Comparison of ENCODE assay signal across 13 cellular contexts in the genomic region with DNA sequence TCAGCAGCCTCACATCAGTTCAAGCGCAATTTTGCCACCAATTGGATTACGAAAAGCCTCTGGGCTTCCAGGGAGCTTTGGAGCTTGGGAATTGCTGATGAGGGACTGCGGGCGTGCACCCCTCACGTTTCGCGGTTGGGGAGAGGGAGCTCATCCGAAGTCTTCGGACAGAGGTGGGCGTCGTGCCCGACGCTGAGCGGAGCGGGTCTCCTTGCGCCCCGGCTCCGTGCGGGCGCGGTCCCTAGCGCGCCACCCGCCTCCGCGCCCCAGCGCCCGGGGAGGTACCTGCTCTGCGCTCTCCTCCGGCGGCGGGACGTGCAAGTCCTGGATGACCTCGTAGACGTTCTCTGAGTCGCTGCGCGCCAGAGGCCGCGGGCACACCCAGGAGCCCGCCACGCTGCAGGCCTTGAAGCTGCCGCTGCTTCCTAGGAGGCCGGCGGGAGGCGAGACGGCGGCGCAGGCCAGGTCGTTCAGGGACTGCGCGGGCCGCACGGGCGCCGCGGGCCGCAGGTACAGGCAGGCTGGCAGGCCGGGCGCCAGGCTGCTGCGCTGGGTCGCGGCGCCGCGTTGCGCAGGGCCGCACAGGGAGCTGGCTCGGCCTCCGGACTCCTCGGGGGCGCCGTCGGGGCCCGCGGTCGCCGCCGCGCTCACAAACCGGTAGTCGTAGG. TPM values are rescaled to one million over a fixed set of nuclear protein-coding genes. Genes with fewer than 3 reads are reported as not detected.
DNase-seq lines count a peak whose midpoint lies in the region; ATAC-seq and TF ChIP-seq lines count a peak whose summit lies in the region.
"Had no signal": no experiment of that assay in that cellular context is flagged by ENCODE, and none has a peak within 500 bp of the region (broad histone marks: within the 10 kb centered on the region; RNA-seq: fewer than 3 reads in every experiment).

No MANE protein-coding gene starts in this region.

- TF ChIP-seq CTCF in Caco-2 (IDR thresholded peaks at IDR 0.05; ENCODE audit: insufficient read depth in 1 of 2, low read depth in 1 of 2, low read length in 1 of 2, severe bottlenecking in 1 of 2, unreplicated experiment in 1 of 2) (no peak), MM.1S (IDR thresholded peaks at IDR 0.05; ENCODE audit: low read length) (no peak), neutrophil (IDR thresholded peaks at IDR 0.05) (no peak)

- ATAC-seq in HG02763 (IDR thresholded peaks at IDR 0.05; ENCODE audit: unreplicated experiment): no peak
- ATAC-seq in GM18505 (IDR thresholded peaks at IDR 0.05; ENCODE audit: unreplicated experiment): no peak
- ATAC-seq: right cardiac atrium had no signal

- no peak for DNase-seq in Caco-2
- DNase-seq in MM.1S: no peak
- no peak for DNase-seq in dermis blood vessel endothelial cell
- DNase-seq in foreskin melanocyte: no peak
- DNase-seq: DMS79, NCI-H1930 had no signal

- no TSS peak for BruUV-seq in Caco-2 (replicated peaks; lab: Mats Ljungman, UMichigan)

- CTCF ChIA-PET in Caco-2 (lab: Charles Lee): interaction anchor here (1.1 to 1.8 kb wide), 3 partner anchors 182 to 211 kb away, joined by 3 to 5 read pairs (median 4); no protein-coding TSS in a partner anchor

- H3K4me1 ChIP-seq in Caco-2: 0 out of 2 replicates have a peak, but pooled peaks cover 7% of the 10 kb centered on the region
- H3K4me1 ChIP-seq in MM.1S (ENCODE audit: low read length): peaks cover 36% of the 10 kb centered on the region
- H3K4me1 ChIP-seq in esophagus (ENCODE audit: control insufficient read depth in 2 of 2, insufficient read depth in 2 of 2, low read length in 1 of 2): peaks cover 2 to 17% of the 10 kb centered on the region in 2 donors
- H3K4me1 ChIP-seq in neutrophil (ENCODE audit: control insufficient read depth in 1 of 2, insufficient read depth in 1 of 2, low read depth in 1 of 2, low read length in 1 of 2): peaks cover 68 to 77% of the 10 kb centered on the region in 2 experiments

- no peak overlapping the region for H2AFZ ChIP-seq in MM.1S (ENCODE audit: low read length)

- H3K4me2 ChIP-seq in MM.1S (ENCODE audit: low read depth, low read length): peak overlapping the region; percentile 74

- peaks cover 10% of the 10 kb centered on the region for H3K4me1 Mint-ChIP-seq in Caco-2 (ENCODE audit: low read depth, unreplicated experiment)

- no peak overlapping the region for H3K27ac Mint-ChIP-seq in Caco-2 (ENCODE audit: unreplicated experiment)

- 20 to 31% methylated on average over 70 to 82 of the region's 82 CpGs for WGBS in esophagus, 2 donors

- H3K4me3 ChIP-seq in Caco-2 (ENCODE audit: low read depth, low read length): no peak overlapping the region
- peak overlapping the region; percentile 24 for H3K4me3 ChIP-seq in MM.1S (ENCODE audit: low read length)
- H3K4me3 ChIP-seq in esophagus (ENCODE audit: low read depth in 1 of 2, low read length in 2 of 2): peak overlapping the region; percentile 55 to 56
- H3K4me3 ChIP-seq in neutrophil (ENCODE audit: low read depth in 1 of 2, low read length in 1 of 2): peak overlapping the region; percentile 63 to 67
- H3K4me3 ChIP-seq: SJSA1 had no signal

- peaks cover 4% of the 10 kb centered on the region for H3K36me3 Mint-ChIP-seq in Caco-2 (ENCODE audit: insufficient read depth, unreplicated experiment)

- H3K36me3 ChIP-seq in Caco-2 (ENCODE audit: control insufficient read depth, insufficient read depth, low read length): no peaks in the 10 kb centered on the region
- H3K36me3 ChIP-seq in MM.1S (replicated peaks; ENCODE audit: insufficient read depth, low read length): no peaks in the 10 kb centered on the region
- peaks cover 0 to 10% of the 10 kb centered on the region in 2 donors for H3K36me3 ChIP-seq in esophagus (ENCODE audit: control insufficient read depth in 2 of 2, insufficient read depth in 2 of 2, low read length in 1 of 2)
- H3K36me3 ChIP-seq in neutrophil: peaks cover 37% of the 10 kb centered on the region
- H3K36me3 ChIP-seq: SJSA1 had no signal

- H3K27me3 ChIP-seq in Caco-2 (replicated peaks; ENCODE audit: control insufficient read depth, insufficient read depth, low read length): no peaks in the 10 kb centered on the region
- no peaks in the 10 kb centered on the region for H3K27me3 ChIP-seq in MM.1S (replicated peaks; ENCODE audit: insufficient read depth, low read length)
- H3K27me3 ChIP-seq in esophagus (ENCODE audit: control insufficient read depth in 1 of 2, insufficient read depth in 2 of 2, low read length in 2 of 2): no peaks in the 10 kb centered on the region
- H3K27me3 ChIP-seq in neutrophil: no peaks in the 10 kb centered on the region

- H3K9me3 Mint-ChIP-seq in Caco-2 (ENCODE audit: unreplicated experiment): no peaks in the 10 kb centered on the region

- POLR2A ChIA-PET in Caco-2 (lab: Charles Lee): no interaction called here

- H4K20me1 ChIP-seq in MM.1S (ENCODE audit: insufficient read depth, low read length): no peaks in the 10 kb centered on the region

- intact Hi-C loops in Caco-2 (cut with micrococcal nuclease; ENCODE audit: unreplicated experiment): loop anchor here (5.0 kb wide), 1 partner anchor 197 kb away; no protein-coding TSS in a partner anchor

- no peaks in the 10 kb centered on the region for H3K27me3 Mint-ChIP-seq in Caco-2 (ENCODE audit: insufficient read depth, unreplicated experiment)

- TF ChIP-seq POLR2A in GM18505 (IDR thresholded peaks at IDR 0.05; ENCODE audit: borderline replicate concordance, extremely low read depth, insufficient read depth, insufficient read length): no peak

- no peaks in the 10 kb centered on the region for H3K9me2 ChIP-seq in MM.1S (replicated peaks; ENCODE audit: insufficient read depth, low read length)

- H3K4me3 Mint-ChIP-seq in Caco-2 (ENCODE audit: unreplicated experiment): peak overlapping the region; percentile 31

- H3K9ac ChIP-seq in MM.1S (ENCODE audit: low read length): no peak overlapping the region

- H3F3A ChIP-seq in MM.1S (ENCODE audit: insufficient read depth, low read length): peaks cover 32% of the 10 kb centered on the region

- H3K9me3 ChIP-seq in Caco-2 (no peaks in the 10 kb centered on the region), MM.1S (replicated peaks; ENCODE audit: insufficient read depth, low read length) (no peaks in the 10 kb centered on the region), esophagus (ENCODE audit: control insufficient read depth in 2 of 2, insufficient read depth in 1 of 2, low read depth in 1 of 2, low read length in 1 of 2) (no peaks in the 10 kb centered on the region), neutrophil (no peaks in the 10 kb centered on the region)

- H3K79me2 ChIP-seq in MM.1S (ENCODE audit: low read length): peaks cover 52% of the 10 kb centered on the region

- peak overlapping the region; percentile 63; the same call in 1 of the 2 replicates for H3K27ac ChIP-seq in MM.1S (ENCODE audit: low read length)
- peak overlapping the region; percentile 94 to 98 for H3K27ac ChIP-seq in esophagus (ENCODE audit: low read depth in 2 of 2, low read length in 1 of 2)
- H3K27ac ChIP-seq in neutrophil: peak overlapping the region; percentile 96
- H3K27ac ChIP-seq: coronary artery, SJSA1 had no signal

RNA-seq across cellular contexts. Expression of a gene that starts 3.2 kb away (rescaled TPM):
- 35.9 and 40.2 TPM in 2 replicates for total RNA-seq in Caco-2 (2022)
- 100 to 1,000 TPM in 1 of 2 donors, 10 to 100 TPM in 1; 100.0 to 211 TPM for polyA plus RNA-seq in esophagus
- 61.8 and 66.5 TPM in 2 replicates for total RNA-seq in dermis blood vessel endothelial cell
